In genomic region chr3:63654246-63654645, GRCh38 we compare ENCODE assay signal across 14 cellular contexts. TPM values are rescaled to one million over a fixed set of nuclear protein-coding genes. Genes with fewer than 3 reads are reported as not detected.
A peak's percentile ranks its signal among the peaks of the same experiment; 100 is the strongest.
DNase-seq lines count a peak whose midpoint lies in the region; ATAC-seq and TF ChIP-seq lines count a peak whose summit lies in the region.
"Had no signal": no experiment of that assay in that cellular context is flagged by ENCODE, and none has a peak within 500 bp of the region (broad histone marks: within the 10 kb centered on the region; RNA-seq: fewer than 3 reads in every experiment).

No MANE protein-coding gene starts in this region.

- peak overlapping the region; percentile 56 for H3K27ac Mint-ChIP-seq in HFFc6
- H3K27ac Mint-ChIP-seq: CD8-positive, alpha-beta T cell had no signal

- no peaks in the 10 kb centered on the region; the same call in 1 of the 2 replicates for H3K27me3 Mint-ChIP-seq in HFFc6 (ENCODE audit: insufficient read depth)

- H3K4me3 Mint-ChIP-seq in HFFc6 = peak overlapping the region; percentile 37; the same call in 1 of the 2 replicates
- H3K4me3 Mint-ChIP-seq: CD8-positive, alpha-beta T cell had no signal

- no peaks in the 10 kb centered on the region for H3K36me3 Mint-ChIP-seq in HFFc6 (ENCODE audit: low read depth)
- H3K36me3 Mint-ChIP-seq: CD8-positive, alpha-beta T cell had no signal

- no peaks in the 10 kb centered on the region for H3K9me3 Mint-ChIP-seq in HFFc6
- H3K9me3 Mint-ChIP-seq: CD8-positive, alpha-beta T cell had no signal

- peak; percentile 62 for DNase-seq in HFFc6
- peak; percentile 2 for DNase-seq in amniotic stem cell (lab: John Stamatoyannopoulos, UW)
- peak; percentile 18 for DNase-seq in iris pigment epithelial cell (ENCODE audit: low read depth)
- peak; percentile 7 for DNase-seq in stromal cell of bone marrow (ENCODE audit: low read depth)
- DNase-seq in head of caudate nucleus = no peak
- DNase-seq: CD8-positive, alpha-beta T cell; DMS79 treated with DMSO at 0.1 percent for 48 hours; NCI-H187 treated with DMSO at 0.1 percent for 48 hours; NCI-H69 had no signal

- ATAC-seq in GM21367 (IDR thresholded peaks at IDR 0.05; ENCODE audit: unreplicated experiment) = no peak
- ATAC-seq in GM18511 (IDR thresholded peaks at IDR 0.05; ENCODE audit: unreplicated experiment) = no peak
- ATAC-seq: CD8-positive, alpha-beta T cell; GM12878 had no signal

- no peak for TF ChIP-seq CTCF in HFFc6 (IDR thresholded peaks at IDR 0.05)

- H3K4me1 Mint-ChIP-seq in HFFc6 (ENCODE audit: low read depth) = peaks cover 47% of the 10 kb centered on the region

- intact Hi-C loops in head of caudate nucleus (cut with DNase I) = no loop called here

RNA-seq across cellular contexts. Expression of gene SNTN, which starts 1.8 kb away (rescaled TPM):
- not detected for total RNA-seq in HFFc6 (2021; fragmentation: NEBNext Ultra II Directional; extraction: Animal tissue kit (Norgen Biotek cat#: 25700))
- total RNA-seq: CD8-positive, alpha-beta T cell; GM12878; H1; LHCN-M2 had no signal

Comparison
In these comparisons a context has a peak if more than half of its experiments do, and no peak if none do; other contexts are left out.
1. DNase-seq: peak in HFFc6 (single experiment), amniotic stem cell (single experiment), iris pigment epithelial cell (single experiment) and stromal cell of bone marrow (single experiment); none in head of caudate nucleus (0 of 42).